ENCODE assay signal across 18 cellular contexts in genomic region chr10:55750458-55750857, GRCh38.
DNase-seq lines count a peak whose midpoint lies in the region; ATAC-seq, FAIRE-seq and TF ChIP-seq lines count a peak whose summit lies in the region.
"Had no signal": no experiment of that assay in that cellular context is flagged by ENCODE, and none has a peak within 500 bp of the region (broad histone marks: within the 10 kb centered on the region; RNA-seq: fewer than 3 reads in every experiment).

No MANE protein-coding gene starts in this region.

- H4K20me1 ChIP-seq in smooth muscle cell (ENCODE audit: low read depth), result no peaks in the 10 kb centered on the region

- WGBS in smooth muscle cell (ENCODE audit: low lambda C conversion rate), result 65% methylated on average over 2 of the region's 2 CpGs

- no peaks in the 10 kb centered on the region for H3K9me3 ChIP-seq in smooth muscle cell (replicated peaks; ENCODE audit: low read depth)
- H3K9me3 ChIP-seq: A549 had no signal

- FAIRE-seq in H54 (lab: Jason Lieb, UNC), result peak; percentile 75
- peak; percentile 52 for FAIRE-seq in RCC 7860 (lab: Jason Lieb, UNC)
- FAIRE-seq: A549, D721Med, GM12892 had no signal

- H3K36me3 ChIP-seq in smooth muscle cell (ENCODE audit: low read depth), result no peaks in the 10 kb centered on the region

- H3K79me2 ChIP-seq in smooth muscle cell (ENCODE audit: low read depth), result no peaks in the 10 kb centered on the region

- H3K4me1 ChIP-seq in smooth muscle cell (ENCODE audit: low read depth), result no peaks in the 10 kb centered on the region
- H3K4me1 ChIP-seq: A549 had no signal

- H3F3A ChIP-seq in smooth muscle cell (ENCODE audit: low read depth), result no peaks in the 10 kb centered on the region

- no peak overlapping the region for H3K9ac ChIP-seq in smooth muscle cell (ENCODE audit: low read depth)

- ATAC-seq in HG02571 (IDR thresholded peaks at IDR 0.05; ENCODE audit: unreplicated experiment), result no peak
- ATAC-seq: A549; CD8-positive, alpha-beta T cell had no signal

- TF ChIP-seq CTCF in smooth muscle cell (IDR thresholded peaks at IDR 0.05; ENCODE audit: borderline replicate concordance, insufficient read depth, poor library complexity, severe bottlenecking), result no peak

- DNase-seq in H54 (ENCODE audit: insufficient read length, low spot score) (no peak), RCC 7860 (ENCODE audit: low spot score) (peak; percentile 16), iris pigment epithelial cell (ENCODE audit: low read depth) (peak; percentile 0), smooth muscle cell (lab: John Stamatoyannopoulos, UW; ENCODE audit: unreplicated experiment) (no peak), LoVo (ENCODE audit: low spot score) (no peak), NCI-H2107 treated with DMSO at 0.1 percent for 48 hours (lab: John Stamatoyannopoulos, UW; ENCODE audit: unreplicated experiment) (no peak)
- DNase-seq: CD8-positive, alpha-beta T cell; COR-L47; DND-41; GDM1; GOT3; HCEC 1CT; HFFc6 had no signal

- H3K27ac ChIP-seq in smooth muscle cell (ENCODE audit: low read depth), result no peak overlapping the region
- H3K27ac ChIP-seq: A549, HL-60 had no signal

- H3K4me3 ChIP-seq in smooth muscle cell, result no peak overlapping the region
- H3K4me3 ChIP-seq: A549 had no signal

- no peak overlapping the region for H2AFZ ChIP-seq in smooth muscle cell (ENCODE audit: low read depth)

- no peak for TF ChIP-seq POLR2A in H54 (IDR thresholded peaks at IDR 0.05; ENCODE audit: low read depth, low read length)

- peak overlapping the region; percentile 54 for H3K4me2 ChIP-seq in smooth muscle cell
- H3K4me2 ChIP-seq: A549 had no signal

- H3K27me3 ChIP-seq in smooth muscle cell (ENCODE audit: low read depth), result no peaks in the 10 kb centered on the region

Comparison
In these comparisons a context has a peak if more than half of its experiments do, and no peak if none do; other contexts are left out.
1. DNase-seq: peak in RCC 7860 (single experiment) and iris pigment epithelial cell (single experiment); none in H54 (single experiment), smooth muscle cell (single experiment), LoVo (single experiment) and NCI-H2107 treated with DMSO at 0.1 percent for 48 hours (single experiment).